10 cellular contexts compared by ENCODE assay signal in the genomic region with DNA sequence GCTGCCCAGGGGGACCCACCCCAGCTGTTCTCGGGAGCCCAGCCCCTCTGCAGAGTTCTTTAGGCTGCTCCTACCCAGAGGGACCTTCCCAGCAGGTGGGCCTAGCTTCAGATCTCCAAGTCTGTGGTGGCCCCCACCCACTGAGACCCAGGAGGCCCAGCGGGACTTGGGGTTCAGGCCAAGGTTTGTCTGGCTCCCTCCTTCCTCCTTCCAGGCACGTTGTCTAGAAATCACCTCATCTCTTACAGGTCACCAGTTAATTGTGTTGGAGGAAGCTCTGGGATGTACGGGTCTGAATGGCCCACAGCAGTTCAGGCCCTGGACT.
"Had no signal": no experiment of that assay in that cellular context is flagged by ENCODE, and none has a peak within 500 bp of the region (broad histone marks: within the 10 kb centered on the region; RNA-seq: fewer than 3 reads in every experiment).

No MANE protein-coding gene starts in this region.

- H3K27me3 Mint-ChIP-seq: activated naive CD4-positive, alpha-beta T cell treated with anti-CD3 and anti-CD28 coated beads, Interleukin-2, amount 50 U/mL, for 24 hours; stimulated activated naive CD8-positive, alpha-beta T cell treated with anti-CD3 and anti-CD28 coated beads, Interleukin-15, Interleukin-2, amounts not matched to agents 100 ng/mL and 50 ng/mL, for 24 hours had no signal

- H3K4me3 Mint-ChIP-seq: activated naive CD4-positive, alpha-beta T cell treated with anti-CD3 and anti-CD28 coated beads, Interleukin-2, amount 50 U/mL, for 24 hours; natural killer cell treated with Interleukin-12 subunit alpha and Interleukin-12 subunit beta and Interleukin-15 and Interleukin-18, amount 100 ng/mL, for 72 hours; stimulated activated naive CD8-positive, alpha-beta T cell treated with anti-CD3 and anti-CD28 coated beads, Interleukin-15, Interleukin-2, amounts not matched to agents 100 ng/mL and 50 ng/mL, for 24 hours had no signal

- H3K27ac ChIP-seq: adrenal gland, cardiac muscle cell, gastroesophageal sphincter, prostate gland, suprapubic skin had no signal

- H3K36me3 Mint-ChIP-seq: activated naive CD4-positive, alpha-beta T cell treated with anti-CD3 and anti-CD28 coated beads, Interleukin-2, amount 50 U/mL, for 24 hours; natural killer cell treated with Interleukin-12 subunit alpha and Interleukin-12 subunit beta and Interleukin-15 and Interleukin-18, amount 100 ng/mL, for 72 hours had no signal

- H3K4me1 ChIP-seq: adrenal gland, prostate gland had no signal

- H3K36me3 ChIP-seq: adrenal gland, cardiac muscle cell, gastroesophageal sphincter, prostate gland, suprapubic skin had no signal

- H3K9me3 Mint-ChIP-seq: activated naive CD4-positive, alpha-beta T cell treated with anti-CD3 and anti-CD28 coated beads, Interleukin-2, amount 50 U/mL, for 24 hours; activated T-helper 2 cell treated with anti-CD3 and anti-CD28 coated beads, Interferon-gamma antibody, Interleukin-2, Interleukin-4, amounts not matched to agents 10 μg/mL and 5 μg/mL and 100 μg/mL, durations not matched to agents 14 hours and 24 hours and 36 hours; natural killer cell treated with Interleukin-12 subunit alpha and Interleukin-12 subunit beta and Interleukin-15 and Interleukin-18, amount 100 ng/mL, for 72 hours; stimulated activated naive CD8-positive, alpha-beta T cell treated with anti-CD3 and anti-CD28 coated beads, Interleukin-15, Interleukin-2, amounts not matched to agents 100 ng/mL and 50 ng/mL, for 24 hours had no signal

- H3K9me3 ChIP-seq: adrenal gland, gastroesophageal sphincter, prostate gland, suprapubic skin had no signal

- H3K27ac Mint-ChIP-seq: activated naive CD4-positive, alpha-beta T cell treated with anti-CD3 and anti-CD28 coated beads, Interleukin-2, amount 50 U/mL, for 24 hours; activated T-helper 2 cell treated with anti-CD3 and anti-CD28 coated beads, Interferon-gamma antibody, Interleukin-2, Interleukin-4, amounts not matched to agents 10 μg/mL and 5 μg/mL and 100 μg/mL, durations not matched to agents 14 hours and 24 hours and 36 hours; natural killer cell treated with Interleukin-12 subunit alpha and Interleukin-12 subunit beta and Interleukin-15 and Interleukin-18, amount 100 ng/mL, for 72 hours; stimulated activated naive CD8-positive, alpha-beta T cell treated with anti-CD3 and anti-CD28 coated beads, Interleukin-15, Interleukin-2, amounts not matched to agents 100 ng/mL and 50 ng/mL, for 24 hours had no signal

- H3K4me3 ChIP-seq: adrenal gland, cardiac muscle cell, gastroesophageal sphincter, prostate gland, smooth muscle cell, suprapubic skin had no signal
